ENCODE assay signal across 7 cellular contexts in the genomic region with DNA sequence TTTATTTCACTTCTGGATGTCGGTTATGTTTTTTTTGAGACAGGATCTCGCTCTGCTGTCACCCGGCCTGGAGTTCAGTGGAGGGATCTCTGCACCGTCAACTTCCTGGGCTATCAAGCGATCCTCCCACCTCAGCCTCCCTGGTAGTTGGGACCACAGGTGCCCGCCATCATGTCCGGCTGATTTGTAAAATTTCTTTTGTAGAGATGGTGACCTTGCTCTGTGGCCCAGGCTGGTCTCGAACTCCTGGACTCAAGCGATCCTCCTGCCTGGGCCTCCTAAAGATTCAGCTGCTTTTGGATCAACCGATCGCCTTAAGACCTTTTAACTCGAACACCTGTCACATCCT. TPM values are rescaled to one million over a fixed set of nuclear protein-coding genes. Genes with fewer than 3 reads are reported as not detected.
DNase-seq lines count a peak whose midpoint lies in the region; ATAC-seq, FAIRE-seq and TF ChIP-seq lines count a peak whose summit lies in the region.

No MANE protein-coding gene starts in this region.

- no peaks in the 10 kb centered on the region for H3K36me3 ChIP-seq in effector memory CD4-positive, alpha-beta T cell (ENCODE audit: control insufficient read depth, insufficient read depth, low read length)
- H3K36me3 ChIP-seq in neural cell (ENCODE audit: insufficient read depth, low read length) = no peaks in the 10 kb centered on the region

- H3K9me2 ChIP-seq in neural cell (ENCODE audit: insufficient read depth, low read length) = no peaks in the 10 kb centered on the region

- FAIRE-seq in GM19239 (lab: Jason Lieb, UNC) = no peak

- TF ChIP-seq EP300 in neural cell (conservative IDR thresholded peaks at IDR 0.05; ENCODE audit: poor library complexity, severe bottlenecking) = no peak

- H3K4me3 ChIP-seq in NB4 (ENCODE audit: low read depth, low read length) (peak overlapping the region; percentile 95), neural cell (ENCODE audit: low read length) (peak overlapping the region; percentile 95)
- H3K4me3 ChIP-seq in effector memory CD4-positive, alpha-beta T cell (ENCODE audit: insufficient read depth, low read depth, low read length, poor library complexity, severe bottlenecking) = peak overlapping the region; percentile 93

- no peaks in the 10 kb centered on the region for H3F3A ChIP-seq in neural cell (ENCODE audit: insufficient read depth, low read length, poor library complexity, severe bottlenecking)

- H3K27ac ChIP-seq in effector memory CD4-positive, alpha-beta T cell (ENCODE audit: insufficient read depth, low read length, poor library complexity, severe bottlenecking) = peak overlapping the region; percentile 85
- H3K27ac ChIP-seq in neural cell (ENCODE audit: low read length) = peak overlapping the region; percentile 87

- H3K9me3 ChIP-seq in effector memory CD4-positive, alpha-beta T cell (ENCODE audit: control insufficient read depth, low read length) = no peaks in the 10 kb centered on the region
- H3K9me3 ChIP-seq in neural cell (ENCODE audit: low read length) = no peaks in the 10 kb centered on the region

- H3K27me3 ChIP-seq in effector memory CD4-positive, alpha-beta T cell (replicated peaks; ENCODE audit: control insufficient read depth, insufficient read depth, low read length, poor library complexity, severe bottlenecking) = no peaks in the 10 kb centered on the region
- no peaks in the 10 kb centered on the region for H3K27me3 ChIP-seq in neural cell (ENCODE audit: insufficient read depth, low read depth, low read length)

- peak; percentile 56 for DNase-seq in NB4 (ENCODE audit: low read depth)
- no peak for DNase-seq in effector memory CD4-positive, alpha-beta T cell
- no peak for DNase-seq in NCI-H510A treated with DMSO at 0.1 percent for 48 hours (lab: John Stamatoyannopoulos, UW)
- no peak for DNase-seq in GM19239 (ENCODE audit: insufficient read length, low spot score)
- no peak for DNase-seq in activated CD8-positive, alpha-beta memory T cell treated with anti-CD3 and anti-CD28 coated beads for 24 hours

- H3K4me2 ChIP-seq in neural cell (ENCODE audit: low read length) = peak overlapping the region; percentile 82

- TF ChIP-seq CTCF in NB4 (IDR thresholded peaks at IDR 0.05; ENCODE audit: low read depth, low read length) = no peak
- TF ChIP-seq CTCF in neural cell (IDR thresholded peaks at IDR 0.05; ENCODE audit: poor library complexity, severe bottlenecking) = no peak

- no peak for TF ChIP-seq POLR2A in NB4 (IDR thresholded peaks at IDR 0.05; ENCODE audit: extremely low read depth, insufficient read length)

- H3K9ac ChIP-seq in neural cell (ENCODE audit: low read length) = peak overlapping the region; percentile 88

- peak; percentile 10 for ATAC-seq in GM19455 (IDR thresholded peaks at IDR 0.05; ENCODE audit: unreplicated experiment)

- peaks cover 18% of the 10 kb centered on the region for H3K79me2 ChIP-seq in neural cell (replicated peaks; ENCODE audit: insufficient read depth, low read length)

- no peak for TF ChIP-seq RAD21 in neural cell (conservative IDR thresholded peaks at IDR 0.05)

- peaks cover 10% of the 10 kb centered on the region for H3K4me1 ChIP-seq in effector memory CD4-positive, alpha-beta T cell (ENCODE audit: control insufficient read depth, insufficient read depth, low read length, poor library complexity, severe bottlenecking)

- no peaks in the 10 kb centered on the region for H4K20me1 ChIP-seq in neural cell (ENCODE audit: insufficient read depth)

- peak overlapping the region; percentile 94 for H2AFZ ChIP-seq in neural cell (ENCODE audit: low read depth, low read length)

TF ChIP-seq in neural cell, 6 proteins besides CTCF, POLR2A, EP300 and RAD21:
- TF ChIP-seq, protein P1, sequence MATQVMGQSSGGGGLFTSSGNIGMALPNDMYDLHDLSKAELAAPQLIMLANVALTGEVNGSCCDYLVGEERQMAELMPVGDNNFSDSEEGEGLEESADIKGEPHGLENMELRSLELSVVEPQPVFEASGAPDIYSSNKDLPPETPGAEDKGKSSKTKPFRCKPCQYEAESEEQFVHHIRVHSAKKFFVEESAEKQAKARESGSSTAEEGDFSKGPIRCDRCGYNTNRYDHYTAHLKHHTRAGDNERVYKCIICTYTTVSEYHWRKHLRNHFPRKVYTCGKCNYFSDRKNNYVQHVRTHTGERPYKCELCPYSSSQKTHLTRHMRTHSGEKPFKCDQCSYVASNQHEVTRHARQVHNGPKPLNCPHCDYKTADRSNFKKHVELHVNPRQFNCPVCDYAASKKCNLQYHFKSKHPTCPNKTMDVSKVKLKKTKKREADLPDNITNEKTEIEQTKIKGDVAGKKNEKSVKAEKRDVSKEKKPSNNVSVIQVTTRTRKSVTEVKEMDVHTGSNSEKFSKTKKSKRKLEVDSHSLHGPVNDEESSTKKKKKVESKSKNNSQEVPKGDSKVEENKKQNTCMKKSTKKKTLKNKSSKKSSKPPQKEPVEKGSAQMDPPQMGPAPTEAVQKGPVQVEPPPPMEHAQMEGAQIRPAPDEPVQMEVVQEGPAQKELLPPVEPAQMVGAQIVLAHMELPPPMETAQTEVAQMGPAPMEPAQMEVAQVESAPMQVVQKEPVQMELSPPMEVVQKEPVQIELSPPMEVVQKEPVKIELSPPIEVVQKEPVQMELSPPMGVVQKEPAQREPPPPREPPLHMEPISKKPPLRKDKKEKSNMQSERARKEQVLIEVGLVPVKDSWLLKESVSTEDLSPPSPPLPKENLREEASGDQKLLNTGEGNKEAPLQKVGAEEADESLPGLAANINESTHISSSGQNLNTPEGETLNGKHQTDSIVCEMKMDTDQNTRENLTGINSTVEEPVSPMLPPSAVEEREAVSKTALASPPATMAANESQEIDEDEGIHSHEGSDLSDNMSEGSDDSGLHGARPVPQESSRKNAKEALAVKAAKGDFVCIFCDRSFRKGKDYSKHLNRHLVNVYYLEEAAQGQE (IDR thresholded peaks at IDR 0.05; ENCODE audit: borderline replicate concordance) = no peak
- TF ChIP-seq SMC3 (conservative IDR thresholded peaks at IDR 0.05; ENCODE audit: poor library complexity) = no peak
- TF ChIP-seq MXI1 (conservative IDR thresholded peaks at IDR 0.05; ENCODE audit: poor library complexity, severe bottlenecking) = no peak
- no peak for TF ChIP-seq POLR2AphosphoS5 (IDR thresholded peaks at IDR 0.05)
- no peak for TF ChIP-seq TAF1 (IDR thresholded peaks at IDR 0.05; ENCODE audit: low read depth)
- TF ChIP-seq EZH2 (IDR thresholded peaks at IDR 0.05; ENCODE audit: borderline replicate concordance, insufficient read depth, low read length, poor library complexity, severe bottlenecking) = no peak

RNA-seq across cellular contexts. Expression of a gene that starts 0.6 kb away (rescaled TPM):
- polyA plus RNA-seq in neural cell = 30.4 and 34.8 TPM in 2 replicates
- 42.6 and 48.2 TPM in 2 replicates for polyA minus RNA-seq in neural cell
